ENCODE assay signal across 1 cellular context in the genomic region with DNA sequence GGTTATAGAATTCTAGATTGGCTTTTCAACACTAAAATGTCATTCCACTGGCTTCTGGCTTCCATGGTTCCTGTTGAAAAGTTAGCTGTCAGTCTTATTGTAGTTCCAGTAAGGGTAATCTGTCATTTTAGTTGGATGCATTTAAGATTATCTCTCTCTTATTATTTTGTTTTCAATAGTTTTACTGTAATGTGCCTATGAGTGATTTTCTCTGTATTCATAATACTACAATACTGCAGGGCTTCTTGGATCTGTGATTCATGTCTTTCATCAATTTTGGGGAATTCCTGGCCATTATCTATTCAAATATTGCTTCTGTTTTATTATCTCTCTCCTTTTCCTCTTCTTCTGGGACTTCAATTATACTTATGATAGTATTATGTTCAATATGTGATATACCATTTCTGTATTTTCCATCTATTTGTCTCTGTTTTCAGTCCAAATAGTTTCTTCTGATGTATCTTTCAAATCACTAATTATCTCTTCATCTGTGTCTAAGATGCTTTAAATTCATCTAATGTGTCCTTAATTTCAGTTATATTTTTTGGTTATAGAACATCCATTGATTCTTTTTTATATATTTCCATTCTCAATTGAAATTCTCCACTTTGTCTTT.
TF ChIP-seq lines count a peak whose summit lies in the region.

No MANE protein-coding gene starts in this region.

TF ChIP-seq in SK-N-SH, 30 proteins besides CTCF, POLR2A, EP300 and RAD21 (continued from another document):
- TF ChIP-seq, protein P1, sequence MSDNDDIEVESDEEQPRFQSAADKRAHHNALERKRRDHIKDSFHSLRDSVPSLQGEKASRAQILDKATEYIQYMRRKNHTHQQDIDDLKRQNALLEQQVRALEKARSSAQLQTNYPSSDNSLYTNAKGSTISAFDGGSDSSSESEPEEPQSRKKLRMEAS (IDR thresholded peaks at IDR 0.05; ENCODE audit: low read depth) = no peak
- TF ChIP-seq ELF1 (IDR thresholded peaks at IDR 0.05) = no peak
TF ChIP-seq in SK-N-SH: peak in this region for 0.
